8 cellular contexts compared by ENCODE assay signal in the genomic region with DNA sequence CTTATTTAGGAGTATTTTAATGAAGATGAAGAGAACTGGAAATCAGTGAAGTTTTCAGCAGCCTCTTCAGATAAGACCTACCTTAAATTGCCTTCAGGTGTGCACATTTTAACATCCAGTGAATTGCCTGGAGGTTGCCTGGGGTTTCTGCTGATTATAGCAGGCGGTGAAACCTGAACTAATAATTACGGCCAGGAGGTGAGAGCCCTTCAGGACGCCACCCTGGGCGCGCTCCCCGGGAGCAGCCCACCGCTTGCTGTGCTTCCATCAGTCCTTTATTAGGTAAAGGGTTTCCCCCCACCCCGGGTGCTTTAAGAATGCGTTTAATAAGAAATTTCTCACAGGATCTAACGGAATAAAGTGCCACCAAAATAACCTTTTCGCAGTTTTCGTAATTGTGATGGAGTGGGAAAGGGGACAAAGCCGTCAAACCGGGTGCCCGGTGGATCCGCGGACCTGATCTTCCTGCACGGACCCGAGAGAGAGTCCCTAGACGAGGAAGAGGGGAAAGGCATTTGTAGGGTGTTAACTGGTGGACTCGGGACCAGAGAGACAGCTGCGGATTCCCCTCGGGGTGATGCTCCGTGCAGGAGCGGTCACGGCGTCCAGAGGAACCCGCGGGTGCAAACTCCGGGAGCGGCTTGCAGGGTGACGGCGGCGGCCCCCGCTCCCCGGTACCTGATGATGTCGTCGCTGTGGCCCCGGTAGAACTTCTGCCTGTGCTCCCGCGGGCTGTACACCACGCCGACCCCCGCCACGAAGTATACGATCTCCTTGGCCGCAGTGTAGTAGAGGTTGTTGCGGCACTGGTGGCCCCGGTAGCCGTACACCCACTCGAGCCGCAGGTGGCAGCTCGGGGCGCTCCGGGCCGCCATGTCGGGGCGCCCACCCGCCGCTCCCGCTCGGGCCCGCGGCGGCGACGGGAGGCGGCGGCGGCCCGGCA. TPM values are rescaled to one million over a fixed set of nuclear protein-coding genes. Genes with fewer than 3 reads are reported as not detected.
DNase-seq lines count a peak whose midpoint lies in the region; ATAC-seq and TF ChIP-seq lines count a peak whose summit lies in the region.

No MANE protein-coding gene starts in this region.

- in situ Hi-C loops in ACHN (cut with HindIII; ENCODE audit: low pct_ligation_motif_present, low pct_unique_long_range_greater_than_20kb, low sequenced_read_pairs): no loop called here

- H3K27me3 ChIP-seq in liver (ENCODE audit: control insufficient read depth in 4 of 4, insufficient read depth in 4 of 4, low read length in 3 of 4): no peaks in the 10 kb centered on the region

- peak overlapping the region; percentile 42 to 82 (median 65) for H3K4me3 ChIP-seq in liver (ENCODE audit: low read depth in 1 of 3, low read length in 3 of 3)

- no peaks in the 10 kb centered on the region for H3K36me3 ChIP-seq in liver (ENCODE audit: control insufficient read depth in 4 of 4, insufficient read depth in 3 of 4, low read depth in 1 of 4, low read length in 3 of 4)

- no peak for TF ChIP-seq CTCF in liver (IDR thresholded peaks at IDR 0.05; ENCODE audit: low read depth, low read length, missing input control)

- H3K9ac ChIP-seq in liver (ENCODE audit: low read depth in 1 of 2, low read length in 2 of 2): peak overlapping the region in 1 of 2 donors; percentile 14

- peak; percentile 84 for DNase-seq in DMS79 treated with DMSO at 0.1 percent for 48 hours (lab: John Stamatoyannopoulos, UW)
- peak; percentile 14 for DNase-seq in RPMI7951 (ENCODE audit: low read depth)
- peak; percentile 27 for DNase-seq in cerebellum (ENCODE audit: low spot score)
- DNase-seq in stimulated activated CD8-positive, alpha-beta memory T cell treated with anti-CD3 and anti-CD28 coated beads, Interleukin-2, amount 100 ng/mL, for 48 hours (ENCODE audit: low read depth in 2 of 2): peak; percentile 9
- DNase-seq in ACHN: no peak

- peaks cover 4 to 9% (median 6%) of the 10 kb centered on the region in 4 donors for H3K4me1 ChIP-seq in liver (ENCODE audit: control insufficient read depth in 4 of 4, insufficient read depth in 4 of 4, low read length in 3 of 4)

- ATAC-seq in HG02852 (IDR thresholded peaks at IDR 0.05; ENCODE audit: unreplicated experiment): peak; percentile 17
- ATAC-seq in HG02610 (IDR thresholded peaks at IDR 0.05; ENCODE audit: unreplicated experiment): no peak

- TF ChIP-seq RAD21 in liver (IDR thresholded peaks at IDR 0.05): no peak

- H3K9me3 ChIP-seq in liver (ENCODE audit: control insufficient read depth in 4 of 4, low read length in 3 of 4): no peaks in the 10 kb centered on the region

- H3K27ac ChIP-seq in liver (ENCODE audit: low read depth in 1 of 2, low read length in 2 of 2): no peak overlapping the region

- WGBS in liver: 4% methylated on average over 71 of the region's 71 CpGs

TF ChIP-seq in liver, 16 proteins besides CTCF, POLR2A, EP300 and RAD21:
- TF ChIP-seq, protein P1, sequence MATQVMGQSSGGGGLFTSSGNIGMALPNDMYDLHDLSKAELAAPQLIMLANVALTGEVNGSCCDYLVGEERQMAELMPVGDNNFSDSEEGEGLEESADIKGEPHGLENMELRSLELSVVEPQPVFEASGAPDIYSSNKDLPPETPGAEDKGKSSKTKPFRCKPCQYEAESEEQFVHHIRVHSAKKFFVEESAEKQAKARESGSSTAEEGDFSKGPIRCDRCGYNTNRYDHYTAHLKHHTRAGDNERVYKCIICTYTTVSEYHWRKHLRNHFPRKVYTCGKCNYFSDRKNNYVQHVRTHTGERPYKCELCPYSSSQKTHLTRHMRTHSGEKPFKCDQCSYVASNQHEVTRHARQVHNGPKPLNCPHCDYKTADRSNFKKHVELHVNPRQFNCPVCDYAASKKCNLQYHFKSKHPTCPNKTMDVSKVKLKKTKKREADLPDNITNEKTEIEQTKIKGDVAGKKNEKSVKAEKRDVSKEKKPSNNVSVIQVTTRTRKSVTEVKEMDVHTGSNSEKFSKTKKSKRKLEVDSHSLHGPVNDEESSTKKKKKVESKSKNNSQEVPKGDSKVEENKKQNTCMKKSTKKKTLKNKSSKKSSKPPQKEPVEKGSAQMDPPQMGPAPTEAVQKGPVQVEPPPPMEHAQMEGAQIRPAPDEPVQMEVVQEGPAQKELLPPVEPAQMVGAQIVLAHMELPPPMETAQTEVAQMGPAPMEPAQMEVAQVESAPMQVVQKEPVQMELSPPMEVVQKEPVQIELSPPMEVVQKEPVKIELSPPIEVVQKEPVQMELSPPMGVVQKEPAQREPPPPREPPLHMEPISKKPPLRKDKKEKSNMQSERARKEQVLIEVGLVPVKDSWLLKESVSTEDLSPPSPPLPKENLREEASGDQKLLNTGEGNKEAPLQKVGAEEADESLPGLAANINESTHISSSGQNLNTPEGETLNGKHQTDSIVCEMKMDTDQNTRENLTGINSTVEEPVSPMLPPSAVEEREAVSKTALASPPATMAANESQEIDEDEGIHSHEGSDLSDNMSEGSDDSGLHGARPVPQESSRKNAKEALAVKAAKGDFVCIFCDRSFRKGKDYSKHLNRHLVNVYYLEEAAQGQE (IDR thresholded peaks at IDR 0.05): no peak
- TF ChIP-seq, protein P2, sequence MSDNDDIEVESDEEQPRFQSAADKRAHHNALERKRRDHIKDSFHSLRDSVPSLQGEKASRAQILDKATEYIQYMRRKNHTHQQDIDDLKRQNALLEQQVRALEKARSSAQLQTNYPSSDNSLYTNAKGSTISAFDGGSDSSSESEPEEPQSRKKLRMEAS (IDR thresholded peaks at IDR 0.05): no peak
- no peak for TF ChIP-seq HNF4G (IDR thresholded peaks at IDR 0.05)
- TF ChIP-seq FOXA1 (IDR thresholded peaks at IDR 0.05): no peak
- no peak for TF ChIP-seq NR2F2 (IDR thresholded peaks at IDR 0.05)
- TF ChIP-seq, protein P3, sequence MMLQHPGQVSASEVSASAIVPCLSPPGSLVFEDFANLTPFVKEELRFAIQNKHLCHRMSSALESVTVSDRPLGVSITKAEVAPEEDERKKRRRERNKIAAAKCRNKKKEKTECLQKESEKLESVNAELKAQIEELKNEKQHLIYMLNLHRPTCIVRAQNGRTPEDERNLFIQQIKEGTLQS (IDR thresholded peaks at IDR 0.05): no peak
- no peak for TF ChIP-seq RXRA (IDR thresholded peaks at IDR 0.05)
- no peak for TF ChIP-seq HNF4A (conservative IDR thresholded peaks at IDR 0.05)
- no peak for TF ChIP-seq JUND (IDR thresholded peaks at IDR 0.05)
- no peak for TF ChIP-seq FOXA2 (IDR thresholded peaks at IDR 0.05)
- TF ChIP-seq, protein P4, sequence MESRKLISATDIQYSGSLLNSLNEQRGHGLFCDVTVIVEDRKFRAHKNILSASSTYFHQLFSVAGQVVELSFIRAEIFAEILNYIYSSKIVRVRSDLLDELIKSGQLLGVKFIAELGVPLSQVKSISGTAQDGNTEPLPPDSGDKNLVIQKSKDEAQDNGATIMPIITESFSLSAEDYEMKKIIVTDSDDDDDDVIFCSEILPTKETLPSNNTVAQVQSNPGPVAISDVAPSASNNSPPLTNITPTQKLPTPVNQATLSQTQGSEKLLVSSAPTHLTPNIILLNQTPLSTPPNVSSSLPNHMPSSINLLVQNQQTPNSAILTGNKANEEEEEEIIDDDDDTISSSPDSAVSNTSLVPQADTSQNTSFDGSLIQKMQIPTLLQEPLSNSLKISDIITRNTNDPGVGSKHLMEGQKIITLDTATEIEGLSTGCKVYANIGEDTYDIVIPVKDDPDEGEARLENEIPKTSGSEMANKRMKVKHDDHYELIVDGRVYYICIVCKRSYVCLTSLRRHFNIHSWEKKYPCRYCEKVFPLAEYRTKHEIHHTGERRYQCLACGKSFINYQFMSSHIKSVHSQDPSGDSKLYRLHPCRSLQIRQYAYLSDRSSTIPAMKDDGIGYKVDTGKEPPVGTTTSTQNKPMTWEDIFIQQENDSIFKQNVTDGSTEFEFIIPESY (IDR thresholded peaks at IDR 0.05): no peak
- TF ChIP-seq TAF1 (conservative IDR thresholded peaks at IDR 0.05): no peak
- TF ChIP-seq EGR1 (IDR thresholded peaks at IDR 0.05; ENCODE audit: low read depth in 2 of 2): no peak

RNA-seq across cellular contexts. Expression of a gene that starts 0.9 kb away (rescaled TPM):
- 3.1 and 3.9 TPM in 2 replicates for total RNA-seq in RPMI7951 (2014; rRNA removed; shearing (Covaris generic))
- total RNA-seq in cerebellum: 31.1 TPM
- 1 to 10 TPM in 1 of 2 donors, under 1 TPM in 1; 0.92 to 3.8 TPM for total RNA-seq in liver
- under 1 TPM; 0.09 to 0.18 TPM for polyA plus RNA-seq in liver

RNA-seq across cellular contexts. Expression of a gene that starts 32.6 kb away (rescaled TPM):
- 33.0 and 41.7 TPM in 2 replicates for total RNA-seq in RPMI7951 (2014; rRNA removed; shearing (Covaris generic))
- total RNA-seq in cerebellum (19.1 TPM), liver (10 to 100 TPM; 10.1 to 11.7 TPM)
- 10 to 100 TPM in 1 of 2 donors, 1 to 10 TPM in 1; 7.3 to 10.7 TPM for polyA plus RNA-seq in liver
